In the genomic region with DNA sequence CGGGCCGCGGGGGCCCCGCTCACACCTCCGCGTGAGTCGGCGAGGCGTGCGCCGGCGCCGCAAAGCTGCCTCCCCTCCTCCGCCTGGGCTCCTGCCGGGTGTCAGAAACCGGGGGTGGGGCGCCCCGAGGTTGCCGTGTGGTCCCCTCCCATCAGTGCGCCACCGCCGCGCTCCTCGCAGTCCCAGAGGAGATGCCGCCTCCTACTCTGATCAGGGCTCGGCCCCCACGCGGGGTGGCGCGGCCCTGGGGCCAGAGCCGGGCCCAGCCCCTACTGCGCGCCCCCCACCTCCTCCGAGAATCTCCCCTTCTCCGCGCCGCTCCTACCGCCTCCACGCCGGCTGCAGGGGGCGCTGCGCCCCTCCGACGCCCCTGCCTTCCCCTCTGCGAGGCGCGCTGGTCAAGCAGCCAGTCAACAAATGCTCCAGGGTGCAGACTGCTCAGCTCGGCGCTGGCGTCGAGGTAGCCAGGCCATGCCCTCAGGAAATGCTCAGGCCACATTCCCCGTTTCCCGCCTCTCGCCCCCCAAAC, we compare ENCODE assay signal across 8 cellular contexts. TPM values are rescaled to one million over a fixed set of nuclear protein-coding genes. Genes with fewer than 3 reads are reported as not detected.
DNase-seq lines count a peak whose midpoint lies in the region; ATAC-seq and TF ChIP-seq lines count a peak whose summit lies in the region.

No MANE protein-coding gene starts in this region.

- H4K8ac ChIP-seq in neuronal stem cell (ENCODE audit: low read depth, low read length) = no peak overlapping the region

- H3K18ac ChIP-seq in neuronal stem cell (ENCODE audit: low read length) = peak overlapping the region; percentile 90

- H3K4me3 ChIP-seq in AG04449 (ENCODE audit: low read depth, low read length) (no peak overlapping the region), HFF-Myc (replicated peaks; ENCODE audit: low read depth, low read length) (no peak overlapping the region), WERI-Rb-1 (ENCODE audit: low read depth, low read length) (peak overlapping the region; percentile 42), ectodermal cell (ENCODE audit: insufficient read depth, low read depth, low read length) (peak overlapping the region; percentile 22), neuronal stem cell (ENCODE audit: low read length in 2 of 2) (peak overlapping the region in 1 of 2 donors; percentile 76)

- H3K4me1 ChIP-seq in ectodermal cell (ENCODE audit: control insufficient read depth, insufficient read depth, low read length) = peaks cover 5% of the 10 kb centered on the region
- H3K4me1 ChIP-seq in neuronal stem cell (ENCODE audit: control insufficient read depth in 2 of 2, insufficient read depth in 1 of 2, low read depth in 1 of 2, low read length in 2 of 2) = peaks cover 11 to 14% of the 10 kb centered on the region in 2 donors

- peak overlapping the region; percentile 53 for H2BK5ac ChIP-seq in neuronal stem cell (ENCODE audit: low read length)

- peak overlapping the region; percentile 38 for H3K14ac ChIP-seq in neuronal stem cell (ENCODE audit: low read length)

- H3K23ac ChIP-seq in neuronal stem cell (ENCODE audit: low read depth, low read length, poor library complexity) = no peak overlapping the region

- CTCF ChIA-PET in AG04449 (lab: Yijun Ruan, JAX) = interaction anchor here (1.0 to 3.2 kb wide), 2 partner anchors 12 to 82 kb away, joined by 3 to 12 read pairs; partner anchors contain the start of gene NUDT14

- H4K91ac ChIP-seq in neuronal stem cell (ENCODE audit: low read depth, low read length, poor library complexity) = no peak overlapping the region

- H3K4me2 ChIP-seq in neuronal stem cell (ENCODE audit: insufficient read depth, low read length, poor library complexity, severe bottlenecking) = peak overlapping the region; percentile 86

- POLR2A ChIA-PET in AG04449 (lab: Yijun Ruan, JAX) = interaction anchor here (1.0 kb wide), 1 partner anchor 14 kb away, joined by 3 read pairs; no protein-coding TSS in a partner anchor

- 10% methylated on average over 54 of the region's 54 CpGs for WGBS in ectodermal cell, 2 experiments
- WGBS in neuronal stem cell (ENCODE audit: extremely low coverage in 2 of 2, insufficient read length in 2 of 2, insufficient replicate concordance in 1 of 2), 2 donors = no CpG with 5 or more reads among the region's 54 CpGs

- H3K36me3 ChIP-seq in WERI-Rb-1 (peaks cover 18% of the 10 kb centered on the region), ectodermal cell (ENCODE audit: control insufficient read depth, insufficient read depth, low read length) (no peaks in the 10 kb centered on the region), neuronal stem cell (replicated peaks in 1 of 2; ENCODE audit: control insufficient read depth in 2 of 2, insufficient read depth in 2 of 2, low read length in 2 of 2) (no peaks in the 10 kb centered on the region)

- H2BK12ac ChIP-seq in neuronal stem cell (ENCODE audit: low read length) = peak overlapping the region; percentile 41

- TF ChIP-seq CTCF in AG04449 (IDR thresholded peaks at IDR 0.05; ENCODE audit: insufficient read depth, low read length, missing control alignments) (peak; percentile 54), HFF-Myc (IDR thresholded peaks at IDR 0.05; ENCODE audit: low read depth, low read length, missing control alignments) (peak; percentile 57), WERI-Rb-1 (IDR thresholded peaks at IDR 0.05; ENCODE audit: low read depth, low read length) (peak; percentile 87)

- H3K4ac ChIP-seq in neuronal stem cell (ENCODE audit: low read length) = no peak overlapping the region

- H3K9me3 ChIP-seq in WERI-Rb-1 (ENCODE audit: severe bottlenecking) (no peaks in the 10 kb centered on the region), ectodermal cell (ENCODE audit: control insufficient read depth, low read length) (no peaks in the 10 kb centered on the region), neuronal stem cell (replicated peaks in 1 of 2; ENCODE audit: control insufficient read depth in 2 of 2, insufficient read depth in 1 of 2, low read depth in 1 of 2, low read length in 2 of 2) (no peaks in the 10 kb centered on the region)

- H3K27me3 ChIP-seq in WERI-Rb-1 (ENCODE audit: insufficient read depth, low read depth, severe bottlenecking) = no peaks in the 10 kb centered on the region
- H3K27me3 ChIP-seq in ectodermal cell (ENCODE audit: control insufficient read depth, insufficient read depth, low read length, poor library complexity, severe bottlenecking) = peaks cover 41% of the 10 kb centered on the region
- H3K27me3 ChIP-seq in neuronal stem cell (ENCODE audit: control insufficient read depth in 3 of 3, insufficient read depth in 3 of 3, low read depth in 1 of 3, low read length in 3 of 3) = peaks cover 7 to 59% (median 22%) of the 10 kb centered on the region in 3 experiments

- peaks cover 9% of the 10 kb centered on the region for H3K79me1 ChIP-seq in neuronal stem cell (ENCODE audit: low read depth, low read length)

- H2BK15ac ChIP-seq in neuronal stem cell (ENCODE audit: low read length) = peak overlapping the region; percentile 75

- H3K27ac ChIP-seq in WERI-Rb-1 (peak overlapping the region; percentile 60), ectodermal cell (ENCODE audit: insufficient read depth, low read depth, low read length, poor library complexity, severe bottlenecking) (no peak overlapping the region), neuronal stem cell (replicated peaks; ENCODE audit: low read length) (no peak overlapping the region)

- H3K9ac ChIP-seq in neuronal stem cell (ENCODE audit: low read depth, low read length, poor library complexity) = peak overlapping the region; percentile 60

- no peak overlapping the region for H2BK120ac ChIP-seq in neuronal stem cell (ENCODE audit: low read depth, low read length)

- DNase-seq in AG04449 (ENCODE audit: low read depth, low spot score) (no peak), HFF-Myc (ENCODE audit: extremely low read depth, low read depth) (no peak), WERI-Rb-1 (peak; percentile 79), neuronal stem cell (ENCODE audit: low spot score) (peak; percentile 57), NCI-H1105 treated with DMSO at 0.1 percent for 48 hours (lab: John Stamatoyannopoulos, UW) (no peak)

- no peak for ATAC-seq in GM18867 (IDR thresholded peaks at IDR 0.05; ENCODE audit: unreplicated experiment)
- no peak for ATAC-seq in HG03520 (IDR thresholded peaks at IDR 0.05; ENCODE audit: unreplicated experiment)

- H2AK5ac ChIP-seq in neuronal stem cell (ENCODE audit: low read depth, low read length) = peak overlapping the region; percentile 84

- peak overlapping the region; percentile 40 for H2AFZ ChIP-seq in neuronal stem cell (ENCODE audit: low read length)

RNA-seq across cellular contexts. Expression of gene JAG2, which starts 0.5 kb away (rescaled TPM):
- 6.0 TPM for polyA plus RNA-seq in ectodermal cell (2013, experiment 1 of 4)
- 6.8 TPM for polyA plus RNA-seq in ectodermal cell (2013, experiment 2 of 4)
- polyA plus RNA-seq in ectodermal cell (2013, experiment 3 of 4) = 5.3 TPM
- 7.0 TPM for polyA plus RNA-seq in ectodermal cell (2013, experiment 4 of 4)
- 5.2 TPM for polyA plus RNA-seq in neuronal stem cell (2013, experiment 1 of 2)
- polyA plus RNA-seq in neuronal stem cell (2013, experiment 2 of 2) = 4.9 TPM

RNA-seq across cellular contexts. Expression of gene NUDT14, which starts 12.1 kb away (rescaled TPM):
- polyA plus RNA-seq in ectodermal cell (2013, experiment 1 of 4) = 33.1 TPM
- polyA plus RNA-seq in ectodermal cell (2013, experiment 2 of 4) = 31.0 TPM
- 26.7 TPM for polyA plus RNA-seq in ectodermal cell (2013, experiment 3 of 4)
- polyA plus RNA-seq in ectodermal cell (2013, experiment 4 of 4) = 27.6 TPM
- 21.6 TPM for polyA plus RNA-seq in neuronal stem cell (2013, experiment 1 of 2)
- 21.9 TPM for polyA plus RNA-seq in neuronal stem cell (2013, experiment 2 of 2)

Comparison
In these comparisons a context has a peak if more than half of its experiments do, and no peak if none do; other contexts are left out.
1. DNase-seq: peak in WERI-Rb-1 (single experiment) and neuronal stem cell (single experiment); none in AG04449 (single experiment), HFF-Myc (single experiment) and NCI-H1105 treated with DMSO at 0.1 percent for 48 hours (single experiment).
2. H3K4me3 ChIP-seq: peak in WERI-Rb-1 (single experiment) and ectodermal cell (single experiment); none in AG04449 (single experiment) and HFF-Myc (single experiment).
3. Peak in every context shown above with its lines, with median percentiles within 50 percentile points of each other: CTCF ChIP-seq.